Comparison of ENCODE assay signal across 31 cellular contexts in the genomic region with DNA sequence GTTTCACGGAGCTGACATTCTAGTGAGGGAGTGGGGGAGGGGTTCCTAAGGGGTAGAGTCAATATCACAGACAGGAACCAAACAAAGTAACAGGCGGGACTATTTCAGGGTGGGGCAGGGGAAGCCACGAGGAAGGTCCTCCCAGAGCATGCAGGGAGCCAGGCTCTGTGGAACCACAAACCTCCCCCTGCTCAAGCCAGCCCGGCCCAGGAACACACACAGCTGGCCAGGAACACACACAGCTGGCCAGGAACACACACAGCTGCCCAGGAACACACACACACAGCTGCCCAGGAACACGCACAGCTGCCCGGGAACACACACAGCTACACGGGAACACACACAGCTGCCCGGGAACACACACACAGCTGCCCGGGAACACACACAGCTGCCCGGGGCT. TPM values are rescaled to one million over a fixed set of nuclear protein-coding genes. Genes with fewer than 3 reads are reported as not detected.
A peak's percentile ranks its signal among the peaks of the same experiment; 100 is the strongest.
DNase-seq lines count a peak whose midpoint lies in the region; ATAC-seq, FAIRE-seq and TF ChIP-seq lines count a peak whose summit lies in the region.
"Had no signal": no experiment of that assay in that cellular context is flagged by ENCODE, and none has a peak within 500 bp of the region (broad histone marks: within the 10 kb centered on the region; RNA-seq: fewer than 3 reads in every experiment).

No MANE protein-coding gene starts in this region.

- BruUV-seq in HepG2 (replicated peaks; lab: Mats Ljungman, UMichigan): no TSS peak

- H3K4me2 ChIP-seq in HepG2 (ENCODE audit: low read depth, low read length) (no peak overlapping the region), neural progenitor cell (no peak overlapping the region)

- H3K9me3 Mint-ChIP-seq in neural progenitor cell: peaks cover 5% of the 10 kb centered on the region
- H3K9me3 Mint-ChIP-seq: stimulated activated naive CD8-positive, alpha-beta T cell treated with anti-CD3 and anti-CD28 coated beads, Interleukin-15, amount 100 ng/mL, for 72 hours; T-helper 2 cell treated with Interferon-gamma antibody and Interleukin-4, amounts not matched to agents 5 μg/mL and 100 μg/mL, for 36 hours had no signal

- TF ChIP-seq POLR2A in HepG2 (IDR thresholded peaks at IDR 0.05; ENCODE audit: insufficient read depth in 1 of 2, low read depth in 2 of 2, low read length in 2 of 2) (no peak), right lobe of liver (IDR thresholded peaks at IDR 0.05) (no peak), heart left ventricle (IDR thresholded peaks at IDR 0.05) (no peak)

- H3K4me1 Mint-ChIP-seq in neural progenitor cell: peaks cover 7% of the 10 kb centered on the region
- H3K4me1 Mint-ChIP-seq: activated naive CD8-positive, alpha-beta T cell treated with anti-CD3 and anti-CD28 coated beads for 36 hours; stimulated activated naive CD8-positive, alpha-beta T cell treated with anti-CD3 and anti-CD28 coated beads, Interleukin-15, amount 100 ng/mL, for 72 hours had no signal

- in situ Hi-C loops in HepG2 (cut with HindIII; ENCODE audit: extremely low pct_ligation_motif_present, low pct_unique_long_range_greater_than_20kb): no loop called here

- H3K4me1 ChIP-seq in HepG2 (ENCODE audit: insufficient read depth, low read length): no peaks in the 10 kb centered on the region
- H3K4me1 ChIP-seq in right lobe of liver: no peaks in the 10 kb centered on the region
- no peaks in the 10 kb centered on the region for H3K4me1 ChIP-seq in heart left ventricle
- H3K4me1 ChIP-seq in neural progenitor cell: no peaks in the 10 kb centered on the region
- H3K4me1 ChIP-seq: prostate gland, thyroid gland had no signal

- intact Hi-C loops in HepG2 (cut with micrococcal nuclease; ENCODE audit: unreplicated experiment) (no loop called here), right lobe of liver (cut with DNase I) (no loop called here), heart left ventricle (cut with DNase I) (no loop called here)

- ATAC-seq in HepG2 (no peak; the same call in 2 of the 3 replicates), right lobe of liver (no peak), heart left ventricle (peak in 3 of 4 donors; percentile 48 to 75 (median 57)), GM21619 (IDR thresholded peaks at IDR 0.05; ENCODE audit: unreplicated experiment) (no peak)
- ATAC-seq: stimulated activated naive CD8-positive, alpha-beta T cell treated with anti-CD3 and anti-CD28 coated beads, Interleukin-15, amount 100 ng/mL, for 72 hours had no signal

- CTCF ChIA-PET in HepG2 (lab: Yijun Ruan, JAX; ENCODE audit: low intra/inter-chr PET ratio, low total read pairs): no interaction called here

- no peak for TF ChIP-seq EP300 in HepG2 (IDR thresholded peaks at IDR 0.05; ENCODE audit: low read depth in 2 of 2, low read length in 2 of 2)
- TF ChIP-seq EP300 in HepG2 (CRISPR knock-in tag; IDR thresholded peaks at IDR 0.05; ENCODE audit: borderline replicate concordance): no peak

- POLR2A ChIA-PET in HepG2 (lab: Yijun Ruan, JAX): no interaction called here

- H3K9ac ChIP-seq in HepG2 (ENCODE audit: insufficient read depth, low read depth, low read length): no peak overlapping the region
- no peak overlapping the region for H3K9ac ChIP-seq in neural progenitor cell

- H2AFZ ChIP-seq in HepG2 (ENCODE audit: low read length): no peak overlapping the region
- no peak overlapping the region for H2AFZ ChIP-seq in neural progenitor cell (replicated peaks)

- H3K27ac ChIP-seq in HepG2 (ENCODE audit: extremely low read length, insufficient read depth, low read length) (no peak overlapping the region), right lobe of liver (no peak overlapping the region), heart left ventricle (no peak overlapping the region), neural progenitor cell (no peak overlapping the region)
- H3K27ac ChIP-seq: prostate gland, RWPE1, thyroid gland, VCaP had no signal

- TF ChIP-seq CTCF in HepG2 (CRISPR knock-in tag; IDR thresholded peaks at IDR 0.05): no peak
- no peak for TF ChIP-seq CTCF in right lobe of liver (IDR thresholded peaks at IDR 0.05)
- no peak for TF ChIP-seq CTCF in heart left ventricle (IDR thresholded peaks at IDR 0.05)
- TF ChIP-seq CTCF in neural progenitor cell (IDR thresholded peaks at IDR 0.05): no peak

- peaks cover 2% of the 10 kb centered on the region for H3K36me3 Mint-ChIP-seq in neural progenitor cell
- H3K36me3 Mint-ChIP-seq: activated naive CD8-positive, alpha-beta T cell treated with anti-CD3 and anti-CD28 coated beads for 36 hours had no signal

- H3F3A ChIP-seq in neural progenitor cell (ENCODE audit: low read depth): no peaks in the 10 kb centered on the region

- no peak overlapping the region for H3K4me3 Mint-ChIP-seq in neural progenitor cell
- H3K4me3 Mint-ChIP-seq: activated naive CD8-positive, alpha-beta T cell treated with anti-CD3 and anti-CD28 coated beads for 36 hours; stimulated activated naive CD8-positive, alpha-beta T cell treated with anti-CD3 and anti-CD28 coated beads, Interleukin-15, amount 100 ng/mL, for 72 hours; T-helper 2 cell treated with Interferon-gamma antibody and Interleukin-4, amounts not matched to agents 5 μg/mL and 100 μg/mL, for 36 hours had no signal

- no peaks in the 10 kb centered on the region for H4K20me1 ChIP-seq in HepG2 (ENCODE audit: insufficient read depth, low read length)
- no peaks in the 10 kb centered on the region for H4K20me1 ChIP-seq in neural progenitor cell (ENCODE audit: low read depth)

- H3K27ac Mint-ChIP-seq in neural progenitor cell: peak overlapping the region; percentile 72
- H3K27ac Mint-ChIP-seq: activated naive CD8-positive, alpha-beta T cell treated with anti-CD3 and anti-CD28 coated beads for 36 hours; stimulated activated naive CD8-positive, alpha-beta T cell treated with anti-CD3 and anti-CD28 coated beads, Interleukin-15, amount 100 ng/mL, for 72 hours; T-helper 2 cell treated with Interferon-gamma antibody and Interleukin-4, amounts not matched to agents 5 μg/mL and 100 μg/mL, for 36 hours had no signal

- H3K36me3 ChIP-seq in HepG2 (replicated peaks in 1 of 2; ENCODE audit: control insufficient read depth in 1 of 2, insufficient read depth in 2 of 2, low read length in 2 of 2) (no peaks in the 10 kb centered on the region), right lobe of liver (no peaks in the 10 kb centered on the region), heart left ventricle (peaks cover 0 to 80% (median 14%) of the 10 kb centered on the region in 9 donors), neural progenitor cell (no peaks in the 10 kb centered on the region)
- H3K36me3 ChIP-seq: MG63 had no signal

- DNase-seq in HepG2 (ENCODE audit: low spot score) (no peak), right lobe of liver (no peak), heart left ventricle (peak in 2 of 5 donors; percentile 35 to 43), neural progenitor cell (ENCODE audit: low spot score) (no peak), NCI-H510A treated with DMSO at 0.1 percent for 48 hours (lab: John Stamatoyannopoulos, UW) (no peak), NCI-H82 treated with DMSO at 0.1 percent for 48 hours (lab: John Stamatoyannopoulos, UW; ENCODE audit: unreplicated experiment) (no peak), NCI-H187 treated with DMSO at 0.1 percent for 48 hours (lab: John Stamatoyannopoulos, UW) (no peak)
- DNase-seq: activated CD4-positive, alpha-beta T cell treated with anti-CD3 and anti-CD28 coated beads for 48 hours; activated CD8-positive, alpha-beta memory T cell treated with anti-CD3 and anti-CD28 coated beads for 24 hours; activated effector memory CD4-positive, alpha-beta T cell treated with Interleukin-2 at 50 U/mL for 16 hours; activated naive CD8-positive, alpha-beta T cell treated with anti-CD3 and anti-CD28 coated beads for 36 hours; DMS153; glutamatergic neuron; KBM-7; mammary epithelial cell; MG63; NCI-H1105 treated with DMSO at 0.1 percent for 48 hours; NCI-H2081; small intestine; stimulated activated CD8-positive, alpha-beta memory T cell treated with anti-CD3 and anti-CD28 coated beads, Interleukin-4, amount 100 ng/mL, for 48 hours; stimulated activated naive CD8-positive, alpha-beta T cell treated with anti-CD3 and anti-CD28 coated beads, Interleukin-15, amount 100 ng/mL, for 72 hours; thyroid gland had no signal

- peaks cover 2% of the 10 kb centered on the region for H3K27me3 Mint-ChIP-seq in neural progenitor cell (ENCODE audit: insufficient read depth, low read depth)
- H3K27me3 Mint-ChIP-seq: activated naive CD8-positive, alpha-beta T cell treated with anti-CD3 and anti-CD28 coated beads for 36 hours; stimulated activated naive CD8-positive, alpha-beta T cell treated with anti-CD3 and anti-CD28 coated beads, Interleukin-15, amount 100 ng/mL, for 72 hours had no signal

- H3K9me3 ChIP-seq in HepG2 (ENCODE audit: low read length): no peaks in the 10 kb centered on the region
- no peaks in the 10 kb centered on the region for H3K9me3 ChIP-seq in right lobe of liver
- H3K9me3 ChIP-seq in heart left ventricle: peaks cover 0 to 4% (median 0%) of the 10 kb centered on the region in 12 donors
- no peaks in the 10 kb centered on the region for H3K9me3 ChIP-seq in neural progenitor cell (ENCODE audit: low read depth)
- H3K9me3 ChIP-seq: MG63, prostate gland, thyroid gland had no signal

- no peak for TF ChIP-seq RAD21 in HepG2 (CRISPR knock-in tag; IDR thresholded peaks at IDR 0.05)

- no peaks in the 10 kb centered on the region for H3K79me2 ChIP-seq in HepG2 (ENCODE audit: insufficient read depth, low read length)
- H3K79me2 ChIP-seq in neural progenitor cell (ENCODE audit: low read depth): no peaks in the 10 kb centered on the region

- H3K4me3 ChIP-seq in HepG2 (replicated peaks in 1 of 3; ENCODE audit: insufficient read depth in 1 of 3, low read depth in 2 of 3, low read length in 3 of 3): no peak overlapping the region
- no peak overlapping the region for H3K4me3 ChIP-seq in right lobe of liver
- no peak overlapping the region for H3K4me3 ChIP-seq in heart left ventricle
- no peak overlapping the region for H3K4me3 ChIP-seq in neural progenitor cell
- H3K4me3 ChIP-seq: MG63, prostate gland, thyroid gland had no signal

- FAIRE-seq in HepG2 (lab: Jason Lieb, UNC): no peak
- FAIRE-seq: astrocyte, endothelial cell of umbilical vein, H1, small intestine had no signal

- whole genome bisulfite sequencing in HepG2 (ENCODE audit: low lambda C conversion rate): 60% methylated on average over 8 of the region's 10 CpGs
- WGBS in right lobe of liver (ENCODE audit: insufficient coverage, low coverage, low lambda C conversion rate, missing lambda C conversion rate): 40% methylated on average over 2 of the region's 10 CpGs
- 65 to 70% (median 68%) methylated on average over 10 of the region's 10 CpGs for WGBS in heart left ventricle, 4 donors

- H3K27me3 ChIP-seq in HepG2 (ENCODE audit: control insufficient read depth in 1 of 2, insufficient read depth in 2 of 2, low read length in 2 of 2): peaks cover 0 to 12% of the 10 kb centered on the region in 2 experiments; a peak in 2 of 5 replicates
- no peaks in the 10 kb centered on the region for H3K27me3 ChIP-seq in right lobe of liver
- no peaks in the 10 kb centered on the region for H3K27me3 ChIP-seq in heart left ventricle
- H3K27me3 ChIP-seq in neural progenitor cell: no peaks in the 10 kb centered on the region
- H3K27me3 ChIP-seq: MG63, thyroid gland had no signal

RNA-seq across cellular contexts. Expression of gene EVC2, which starts 24.8 kb away (rescaled TPM):
- not detected in 2 replicates for total RNA-seq in HepG2 (2016; rRNA removed; fragmentation: Illumina TruSeq; extraction: Trizol)
- total RNA-seq in HepG2 (2016; cell fraction: cytosol; rRNA removed; fragmentation: Illumina TruSeq; extraction: Trizol; ENCODE audit: low read depth): not detected in 2 replicates
- not detected in 2 replicates for total RNA-seq in HepG2 (2016; cell fraction: insoluble cytoplasmic fraction; rRNA removed; fragmentation: Illumina TruSeq; extraction: Trizol)
- not detected in 2 replicates for total RNA-seq in HepG2 (2016; cell fraction: membrane; rRNA removed; fragmentation: Illumina TruSeq; extraction: Trizol)
- total RNA-seq in HepG2 (2016; cell fraction: nucleus; rRNA removed; fragmentation: Illumina TruSeq; extraction: Trizol): not detected in 2 replicates
- polyA plus RNA-seq in HepG2 (2011; rRNA removed): not detected in 2 replicates
- not detected in 2 replicates for polyA plus RNA-seq in HepG2 (2011; cell fraction: cytosol; rRNA removed)
- not detected in 2 replicates for polyA plus RNA-seq in HepG2 (2011; cell fraction: nucleus; rRNA removed)
- polyA plus RNA-seq in HepG2 (2012): not detected in 2 replicates
- not detected in 2 replicates for polyA plus RNA-seq in HepG2 (2016; cell fraction: cytosol; fragmentation: Illumina TruSeq; extraction: Trizol; ENCODE audit: low read depth)
- polyA plus RNA-seq in HepG2 (2016; cell fraction: insoluble cytoplasmic fraction; fragmentation: Illumina TruSeq; extraction: Trizol; ENCODE audit: low read depth): not detected in 2 replicates
- polyA plus RNA-seq in HepG2 (2016; cell fraction: membrane; fragmentation: Illumina TruSeq; extraction: Trizol; ENCODE audit: low read depth): not detected in 2 replicates
- polyA plus RNA-seq in HepG2 (2016; cell fraction: nucleus; fragmentation: Illumina TruSeq; extraction: Trizol; ENCODE audit: insufficient read depth, low read depth): not detected in 2 replicates
- polyA minus RNA-seq in HepG2 (2011; rRNA and poly(A)+ RNA removed; ENCODE audit: low replicate concordance): not detected in 2 replicates
- not detected in 2 replicates for polyA minus RNA-seq in HepG2 (2011; cell fraction: cytosol; rRNA and poly(A)+ RNA removed)
- not detected in 2 replicates for polyA minus RNA-seq in HepG2 (2011; cell fraction: nucleus; rRNA and poly(A)+ RNA removed)
- total RNA-seq in right lobe of liver: under 1 TPM; 0.24 to 0.93 (median 0.53) TPM
- 1 to 10 TPM in 4 of 9 donors, under 1 TPM in 5; 0.46 to 3.1 (median 0.99) TPM for total RNA-seq in heart left ventricle
- under 1 TPM; 0.89 to 0.95 TPM for polyA plus RNA-seq in heart left ventricle
- total RNA-seq in neural progenitor cell (ENCODE audit: low replicate concordance): 6.1 and 8.0 TPM in 2 replicates
- total RNA-seq: HT-29 had no signal

RNA-seq across cellular contexts. Expression of gene EVC, which starts 27.4 kb away (rescaled TPM):
- total RNA-seq in HepG2 (2016; rRNA removed; fragmentation: Illumina TruSeq; extraction: Trizol) (2.8 and 4.9 TPM in 2 replicates), right lobe of liver (1 to 10 TPM; 2.6 to 6.5 (median 3.2) TPM), heart left ventricle (10 to 100 TPM in 1 of 9 donors, 1 to 10 TPM in 8; 3.1 to 11.3 (median 4.2) TPM), neural progenitor cell (ENCODE audit: low replicate concordance) (3.6 and 10.8 TPM in 2 replicates)
- 1.3 and 1.5 TPM in 2 replicates for total RNA-seq in HepG2 (2016; cell fraction: cytosol; rRNA removed; fragmentation: Illumina TruSeq; extraction: Trizol; ENCODE audit: low read depth)
- 2.3 and 4.9 TPM in 2 replicates for total RNA-seq in HepG2 (2016; cell fraction: insoluble cytoplasmic fraction; rRNA removed; fragmentation: Illumina TruSeq; extraction: Trizol)
- total RNA-seq in HepG2 (2016; cell fraction: membrane; rRNA removed; fragmentation: Illumina TruSeq; extraction: Trizol): 3.0 and 3.1 TPM in 2 replicates
- 8.1 and 10.9 TPM in 2 replicates for total RNA-seq in HepG2 (2016; cell fraction: nucleus; rRNA removed; fragmentation: Illumina TruSeq; extraction: Trizol)
- polyA plus RNA-seq in HepG2 (2011; rRNA removed) (3.1 and 3.5 TPM in 2 replicates), heart left ventricle (1 to 10 TPM; 2.4 to 2.6 TPM)
- 1.7 and 2.1 TPM in 2 replicates for polyA plus RNA-seq in HepG2 (2011; cell fraction: cytosol; rRNA removed)
- 17.7 and 18.7 TPM in 2 replicates for polyA plus RNA-seq in HepG2 (2011; cell fraction: nucleus; rRNA removed)
- polyA plus RNA-seq in HepG2 (2012): 2.0 and 3.0 TPM in 2 replicates
- 0.61 and 0.63 TPM in 2 replicates for polyA plus RNA-seq in HepG2 (2016; cell fraction: cytosol; fragmentation: Illumina TruSeq; extraction: Trizol; ENCODE audit: low read depth)
- 1.6 and 2.2 TPM in 2 replicates for polyA plus RNA-seq in HepG2 (2016; cell fraction: insoluble cytoplasmic fraction; fragmentation: Illumina TruSeq; extraction: Trizol; ENCODE audit: low read depth)
- polyA plus RNA-seq in HepG2 (2016; cell fraction: membrane; fragmentation: Illumina TruSeq; extraction: Trizol; ENCODE audit: low read depth): 1.1 and 1.2 TPM in 2 replicates
- polyA plus RNA-seq in HepG2 (2016; cell fraction: nucleus; fragmentation: Illumina TruSeq; extraction: Trizol; ENCODE audit: insufficient read depth, low read depth): 8.1 and 10.6 TPM in 2 replicates
- polyA minus RNA-seq in HepG2 (2011; rRNA and poly(A)+ RNA removed; ENCODE audit: low replicate concordance): 1.2 and 6.0 TPM in 2 replicates
- polyA minus RNA-seq in HepG2 (2011; cell fraction: cytosol; rRNA and poly(A)+ RNA removed): 2.5 and 3.3 TPM in 2 replicates
- 15.0 and 17.3 TPM in 2 replicates for polyA minus RNA-seq in HepG2 (2011; cell fraction: nucleus; rRNA and poly(A)+ RNA removed)
- total RNA-seq: HT-29 had no signal

Comparison
In these comparisons a context has a peak if more than half of its experiments do, and no peak if none do; other contexts are left out.
1. ATAC-seq: peak in heart left ventricle (3 of 4); none in HepG2 (single experiment), right lobe of liver (0 of 4) and GM21619 (single experiment).